In the genomic region with DNA sequence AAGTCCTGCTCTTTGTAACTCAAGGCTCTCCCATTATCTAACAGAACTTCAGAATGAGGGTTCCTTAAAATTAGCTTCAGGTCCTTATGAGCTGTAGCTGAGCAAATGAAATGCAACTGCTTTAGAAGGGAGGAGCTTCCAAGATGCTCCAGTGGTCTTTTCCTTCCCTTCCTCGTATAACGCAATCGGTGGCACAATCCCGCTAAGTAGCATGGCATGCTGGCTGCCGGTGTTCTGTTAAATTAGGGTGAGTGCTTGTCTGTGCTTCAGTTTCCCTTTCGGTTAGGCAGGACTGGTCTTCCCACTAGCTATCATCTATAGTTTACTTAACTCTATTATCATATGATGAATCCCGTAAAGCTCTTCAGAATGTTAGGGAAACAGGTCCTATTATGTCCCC, we compare ENCODE assay signal across 8 cellular contexts. TPM values are rescaled to one million over a fixed set of nuclear protein-coding genes. Genes with fewer than 3 reads are reported as not detected.
DNase-seq lines count a peak whose midpoint lies in the region; ATAC-seq and TF ChIP-seq lines count a peak whose summit lies in the region.

No MANE protein-coding gene starts in this region.

- ATAC-seq in GM21576 (IDR thresholded peaks at IDR 0.05; ENCODE audit: unreplicated experiment) = no peak

- H3K4me1 Mint-ChIP-seq in chondrocyte (ENCODE audit: low read depth) = peaks cover 17% of the 10 kb centered on the region

- peaks cover 3% of the 10 kb centered on the region for H3K27me3 Mint-ChIP-seq in chondrocyte (ENCODE audit: low read depth)

- H3K36me3 ChIP-seq in mesodermal cell (ENCODE audit: control insufficient read depth, insufficient read depth, low read length) = peaks cover 9% of the 10 kb centered on the region
- no peaks in the 10 kb centered on the region for H3K36me3 ChIP-seq in urinary bladder (ENCODE audit: insufficient read depth)

- H3K4me3 ChIP-seq in AG09309 (ENCODE audit: control insufficient read depth, low read depth, low read length) (peak overlapping the region; percentile 40), mesodermal cell (ENCODE audit: extremely low read depth, insufficient read depth, low read length, poor library complexity, severe bottlenecking) (peak overlapping the region; percentile 45), urinary bladder (ENCODE audit: low read depth, low read length) (peak overlapping the region; percentile 66)

- DNase-seq in AG09309 (ENCODE audit: low read depth) = no peak
- peak; percentile 71 for DNase-seq in NCI-H69 (lab: John Stamatoyannopoulos, UW)
- no peak for DNase-seq in chondrocyte (ENCODE audit: low spot score)
- no peak for DNase-seq in DMS 273 treated with DMSO at 0.1 percent for 48 hours (lab: John Stamatoyannopoulos, UW)

- H3K4me3 Mint-ChIP-seq in chondrocyte (ENCODE audit: unreplicated experiment) = peak overlapping the region; percentile 75

- no peaks in the 10 kb centered on the region for H3K9me3 Mint-ChIP-seq in chondrocyte (ENCODE audit: low read depth)

- H3K4me1 ChIP-seq in mesodermal cell (ENCODE audit: control insufficient read depth, insufficient read depth, low read length, poor library complexity, severe bottlenecking) = peaks cover 7% of the 10 kb centered on the region
- no peaks in the 10 kb centered on the region for H3K4me1 ChIP-seq in urinary bladder (ENCODE audit: insufficient read depth)

- no peak overlapping the region for H3K27ac ChIP-seq in mesodermal cell (ENCODE audit: low read depth, low read length, severe bottlenecking)
- peak overlapping the region; percentile 89 for H3K27ac ChIP-seq in urinary bladder (ENCODE audit: low read depth)

- H3K27ac Mint-ChIP-seq in chondrocyte (ENCODE audit: unreplicated experiment) = no peak overlapping the region

- WGBS in mesodermal cell (ENCODE audit: insufficient coverage in 2 of 2), 2 experiments = 80% methylated on average over 1 of the region's 7 CpGs; no CpG with 5 or more reads in 1 of the 2 experiments
- WGBS in urinary bladder = 24% methylated on average over 7 of the region's 7 CpGs

- H3K36me3 Mint-ChIP-seq in chondrocyte (ENCODE audit: low read depth) = peaks cover 2% of the 10 kb centered on the region

- H3K9me3 ChIP-seq in mesodermal cell (ENCODE audit: control insufficient read depth, low read length) = no peaks in the 10 kb centered on the region

- no peak for TF ChIP-seq CTCF in AG09309 (IDR thresholded peaks at IDR 0.05; ENCODE audit: control insufficient read depth, insufficient read depth, low read depth, low read length, missing control alignments)
- no peak for TF ChIP-seq CTCF in chondrocyte (IDR thresholded peaks at IDR 0.05)

- TF ChIP-seq POLR2A in GM19099 (IDR thresholded peaks at IDR 0.05; ENCODE audit: extremely low read depth, insufficient read length, low read depth) = peak; percentile 30

RNA-seq across cellular contexts. Expression of a gene that starts 0.9 kb away (rescaled TPM):
- 0.75 to 3.5 TPM (median 1.2 TPM) in 3 replicates for total RNA-seq in chondrocyte
- polyA plus RNA-seq in mesodermal cell (2013, experiment 1 of 2) = 12.6 TPM
- 13.0 TPM for polyA plus RNA-seq in mesodermal cell (2013, experiment 2 of 2)
- 9.3 TPM for total RNA-seq in urinary bladder
- polyA plus RNA-seq in urinary bladder = 22.0 TPM
